16 cellular contexts compared by ENCODE assay signal in the genomic region with DNA sequence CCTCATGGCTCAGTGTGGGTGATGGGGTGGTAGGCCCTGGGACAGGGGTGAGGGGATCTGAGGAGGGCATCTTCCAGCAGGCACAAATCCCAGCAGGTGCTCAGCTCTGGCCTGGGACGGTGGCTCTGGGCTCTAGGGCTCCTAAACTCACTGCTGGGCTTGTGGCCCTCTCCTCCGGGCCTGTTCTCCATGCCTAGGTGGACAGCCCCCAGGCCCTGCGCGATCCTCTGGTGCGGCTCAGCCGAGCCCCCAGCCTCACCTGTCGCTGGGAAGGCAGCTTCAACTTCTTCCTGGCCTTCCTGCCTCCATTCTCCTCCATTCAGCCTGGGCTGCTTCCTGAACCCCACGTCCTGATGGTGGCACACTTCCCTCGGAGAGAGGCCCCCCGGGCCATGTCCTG. TPM values are rescaled to one million over a fixed set of nuclear protein-coding genes. Genes with fewer than 3 reads are reported as not detected.
DNase-seq lines count a peak whose midpoint lies in the region; ATAC-seq and TF ChIP-seq lines count a peak whose summit lies in the region.
"Had no signal": no experiment of that assay in that cellular context is flagged by ENCODE, and none has a peak within 500 bp of the region (broad histone marks: within the 10 kb centered on the region; RNA-seq: fewer than 3 reads in every experiment).

No MANE protein-coding gene starts in this region.

- no peaks in the 10 kb centered on the region for H3K4me1 ChIP-seq in HEK293 (ENCODE audit: control insufficient read depth, insufficient read depth, low read length)
- peaks cover 93% of the 10 kb centered on the region for H3K4me1 ChIP-seq in body of pancreas
- peaks cover 61 to 77% of the 10 kb centered on the region in 2 donors for H3K4me1 ChIP-seq in neuronal stem cell (ENCODE audit: control insufficient read depth in 2 of 2, insufficient read depth in 1 of 2, low read depth in 1 of 2, low read length in 2 of 2)

- intact Hi-C loops in body of pancreas (cut with DNase I) = no loop called here

- H3K18ac ChIP-seq in neuronal stem cell (ENCODE audit: low read length) = peak overlapping the region; percentile 87

- DNase-seq in body of pancreas = no peak
- DNase-seq in neuronal stem cell (ENCODE audit: low spot score) = no peak
- DNase-seq in hippocampal formation (lab: John Stamatoyannopoulos, UW) = no peak
- DNase-seq in AG08395 (ENCODE audit: low spot score) = no peak
- DNase-seq: ACHN; C1 segment of cervical spinal cord; Caco-2; CD4-positive, CD25-positive, alpha-beta regulatory T cell; CD8-positive, alpha-beta memory T cell; DMS79; GDM1; KG1 had no signal

- peak overlapping the region; percentile 99 for H2BK15ac ChIP-seq in neuronal stem cell (ENCODE audit: low read length)

- TF ChIP-seq CTCF in HEK293 (tag by site-specific recombination; IDR thresholded peaks at IDR 0.05) (no peak), body of pancreas (IDR thresholded peaks at IDR 0.05) (no peak)

- peak overlapping the region; percentile 77 for H2BK5ac ChIP-seq in neuronal stem cell (ENCODE audit: low read length)

- peak overlapping the region; percentile 39 for H3K14ac ChIP-seq in neuronal stem cell (ENCODE audit: low read length)

- H3K79me1 ChIP-seq in neuronal stem cell (ENCODE audit: low read depth, low read length) = peaks cover 3% of the 10 kb centered on the region

- H2BK120ac ChIP-seq in neuronal stem cell (ENCODE audit: low read depth, low read length) = peak overlapping the region; percentile 81

- WGBS in body of pancreas, 2 donors = 78 to 87% methylated on average over 7 of the region's 10 CpGs
- WGBS in neuronal stem cell (ENCODE audit: extremely low coverage in 2 of 2, insufficient read length in 2 of 2, insufficient replicate concordance in 1 of 2), 2 donors = no CpG with 5 or more reads among the region's 10 CpGs

- POLR2A ChIA-PET in HEK293 (lab: Yijun Ruan, JAX) = interaction anchor here (0.8 kb wide), 1 partner anchor 22 kb away, joined by 7 read pairs; no protein-coding TSS in a partner anchor

- H3K9ac ChIP-seq in neuronal stem cell (ENCODE audit: low read depth, low read length, poor library complexity) = no peak overlapping the region

- TF ChIP-seq POLR2A in body of pancreas (IDR thresholded peaks at IDR 0.05) = no peak

- no peak overlapping the region for H4K91ac ChIP-seq in neuronal stem cell (ENCODE audit: low read depth, low read length, poor library complexity)

- H3K27ac ChIP-seq in HEK293 (ENCODE audit: extremely low read depth, low read depth, low read length) = no peak overlapping the region
- H3K27ac ChIP-seq in body of pancreas = peak overlapping the region in 3 of 4 donors; percentile 85 to 93 (median 90)
- no peak overlapping the region for H3K27ac ChIP-seq in neuronal stem cell (replicated peaks; ENCODE audit: low read length)

- no peak for ATAC-seq in body of pancreas
- ATAC-seq in GM18873 (IDR thresholded peaks at IDR 0.05; ENCODE audit: low FRiP score, unreplicated experiment) = no peak
- ATAC-seq: GM23338, HCT116 had no signal

- no peak overlapping the region for H2AFZ ChIP-seq in neuronal stem cell (ENCODE audit: low read length)
- H2AFZ ChIP-seq: GM23338 had no signal

- H2AK5ac ChIP-seq in neuronal stem cell (ENCODE audit: low read depth, low read length) = peak overlapping the region; percentile 97

- H3K36me3 ChIP-seq in HEK293 (ENCODE audit: control insufficient read depth in 2 of 2, insufficient read depth in 1 of 2, low read length in 2 of 2) (no peaks in the 10 kb centered on the region), body of pancreas (replicated peaks in 1 of 2; ENCODE audit: insufficient read depth in 1 of 2, low read depth in 2 of 2) (no peaks in the 10 kb centered on the region), neuronal stem cell (replicated peaks in 1 of 2; ENCODE audit: control insufficient read depth in 2 of 2, insufficient read depth in 2 of 2, low read length in 2 of 2) (no peaks in the 10 kb centered on the region)

- H3K4me2 ChIP-seq in neuronal stem cell (ENCODE audit: insufficient read depth, low read length, poor library complexity, severe bottlenecking) = no peak overlapping the region
- H3K4me2 ChIP-seq: GM23338 had no signal

- H3K9me3 ChIP-seq in HEK293 (ENCODE audit: control insufficient read depth, insufficient read depth, low read depth, low read length) (no peaks in the 10 kb centered on the region), body of pancreas (no peaks in the 10 kb centered on the region), neuronal stem cell (replicated peaks in 1 of 2; ENCODE audit: control insufficient read depth in 2 of 2, insufficient read depth in 1 of 2, low read depth in 1 of 2, low read length in 2 of 2) (no peaks in the 10 kb centered on the region)
- H3K9me3 ChIP-seq: Caco-2 had no signal

- CTCF ChIA-PET in HEK293 (lab: Yijun Ruan, JAX) = interaction anchor here (0.7 kb wide), 1 partner anchor 26 kb away, joined by 4 read pairs; no protein-coding TSS in a partner anchor

- peak overlapping the region; percentile 3 for H3K4ac ChIP-seq in neuronal stem cell (ENCODE audit: low read length)

- peak overlapping the region; percentile 67 for H3K23ac ChIP-seq in neuronal stem cell (ENCODE audit: low read depth, low read length, poor library complexity)

- H3K4me3 ChIP-seq in HEK293 (ENCODE audit: low read depth, low read length) = no peak overlapping the region
- H3K4me3 ChIP-seq in body of pancreas = no peak overlapping the region
- H3K4me3 ChIP-seq in neuronal stem cell (ENCODE audit: low read length in 2 of 2) = no peak overlapping the region
- H3K4me3 ChIP-seq: GM23338 had no signal

- peak overlapping the region; percentile 23 for H4K8ac ChIP-seq in neuronal stem cell (ENCODE audit: low read depth, low read length)

- no peaks in the 10 kb centered on the region for H3K27me3 ChIP-seq in body of pancreas
- H3K27me3 ChIP-seq in neuronal stem cell (ENCODE audit: control insufficient read depth in 3 of 3, insufficient read depth in 3 of 3, low read depth in 1 of 3, low read length in 3 of 3) = peaks cover 0 to 25% (median 22%) of the 10 kb centered on the region in 3 experiments

- H2BK12ac ChIP-seq in neuronal stem cell (ENCODE audit: low read length) = no peak overlapping the region

TF ChIP-seq in HEK293, 187 proteins besides CTCF, POLR2A, EP300 and RAD21:
- no peak for TF ChIP-seq SALL2 (tag by site-specific recombination; IDR thresholded peaks at IDR 0.05; ENCODE audit: borderline replicate concordance)
- peak; percentile 88 for TF ChIP-seq SCRT2 (tag by site-specific recombination; IDR thresholded peaks at IDR 0.05)
- TF ChIP-seq ZNF623 (tag by site-specific recombination; IDR thresholded peaks at IDR 0.05) = no peak
- TF ChIP-seq GFI1B (tag by site-specific recombination; IDR thresholded peaks at IDR 0.05) = no peak
TF ChIP-seq in HEK293: peak in this region for 1.

RNA-seq across cellular contexts. Expression of a gene that starts 19.3 kb away (rescaled TPM):
- 100 to 1,000 TPM; 114 to 196 TPM for total RNA-seq in body of pancreas
- polyA plus RNA-seq in neuronal stem cell (2013, experiment 1 of 2) = 7.2 TPM
- polyA plus RNA-seq in neuronal stem cell (2013, experiment 2 of 2) = 7.6 TPM
- polyA plus RNA-seq: CD4-positive, CD25-positive, alpha-beta regulatory T cell; CD8-positive, alpha-beta memory T cell had no signal

RNA-seq across cellular contexts. Expression of a gene that starts 52.4 kb away (rescaled TPM):
- 1 to 10 TPM; 5.7 to 8.9 TPM for total RNA-seq in body of pancreas
- 110 TPM for polyA plus RNA-seq in neuronal stem cell (2013, experiment 1 of 2)
- 108 TPM for polyA plus RNA-seq in neuronal stem cell (2013, experiment 2 of 2)

RNA-seq across cellular contexts. Expression of a gene that starts 52.6 kb away (rescaled TPM):
- 10 to 100 TPM; 26.7 to 53.1 TPM for total RNA-seq in body of pancreas
- polyA plus RNA-seq in neuronal stem cell (2013, experiment 1 of 2) = 28.3 TPM
- polyA plus RNA-seq in neuronal stem cell (2013, experiment 2 of 2) = 26.4 TPM

Comparison
In these comparisons a context has a peak if more than half of its experiments do, and no peak if none do; other contexts are left out.
1. H3K27ac ChIP-seq: peak in body of pancreas (3 of 4); none in HEK293 (single experiment) and neuronal stem cell (single experiment).